23 cellular contexts compared by ENCODE assay signal in the genomic region with DNA sequence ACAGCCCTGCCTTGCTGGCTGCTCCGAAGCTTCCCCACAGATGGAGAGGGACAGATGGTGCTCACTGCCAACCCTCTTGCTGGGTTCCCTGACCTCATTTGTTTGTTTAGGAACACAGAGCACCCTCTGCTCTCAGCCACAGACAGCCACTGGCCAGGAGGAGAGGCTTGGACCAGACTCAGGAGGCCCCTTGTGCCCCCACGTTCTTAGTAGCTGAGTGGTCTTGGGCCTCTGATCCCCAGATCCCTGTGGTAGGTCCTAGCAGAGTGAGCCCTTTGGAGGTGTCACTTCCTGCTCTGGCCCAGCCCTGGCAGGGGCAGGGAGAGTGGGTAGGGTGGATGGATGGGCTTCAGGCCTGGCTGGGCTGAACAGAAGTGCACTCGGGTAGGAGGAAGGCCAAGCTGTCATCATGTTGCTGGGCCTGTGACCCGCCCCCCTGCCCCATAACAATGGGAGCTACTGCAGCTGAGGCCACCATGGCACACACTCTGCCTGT.
DNase-seq lines count a peak whose midpoint lies in the region; ATAC-seq and TF ChIP-seq lines count a peak whose summit lies in the region.
"Had no signal": no experiment of that assay in that cellular context is flagged by ENCODE, and none has a peak within 500 bp of the region (broad histone marks: within the 10 kb centered on the region; RNA-seq: fewer than 3 reads in every experiment).

No MANE protein-coding gene starts in this region.

- no peaks in the 10 kb centered on the region for H3K9me3 Mint-ChIP-seq in stimulated activated memory B cell treated with anti-CD40 and anti-IgM and Interleukin-4, amounts not matched to agents 10 μg/mL and 1 μg/mL and 100 μg/mL, for 72 hours
- H3K9me3 Mint-ChIP-seq: activated CD8-positive, alpha-beta T cell treated with anti-CD3 and anti-CD28 coated beads for 36 hours; activated naive CD8-positive, alpha-beta T cell treated with anti-CD3 and anti-CD28 coated beads, Interleukin-2, amount 50 U/mL, for 24 hours; activated T-helper 1 cell treated with anti-CD3 and anti-CD28 coated beads, Interleukin-12 subunit alpha, Interleukin-12 subunit beta, Interleukin-2, Interleukin-4 antibody, amounts not matched to agents 30 ng/mL and 10 ng/mL and 1 ng/mL, durations not matched to agents 14 hours and 24 hours and 36 hours had no signal

- no peaks in the 10 kb centered on the region for H3K36me3 Mint-ChIP-seq in stimulated activated memory B cell treated with anti-CD40 and anti-IgM and Interleukin-4, amounts not matched to agents 10 μg/mL and 1 μg/mL and 100 μg/mL, for 72 hours
- H3K36me3 Mint-ChIP-seq: naive thymus-derived CD4-positive, alpha-beta T cell had no signal

- ATAC-seq in stimulated activated memory B cell treated with anti-CD40 and anti-IgM and Interleukin-4, amounts not matched to agents 10 μg/mL and 1 μg/mL and 100 μg/mL, for 72 hours = no peak
- ATAC-seq: activated CD8-positive, alpha-beta T cell treated with anti-CD3 and anti-CD28 coated beads for 36 hours; activated naive CD8-positive, alpha-beta T cell treated with anti-CD3 and anti-CD28 coated beads, Interleukin-2, amount 50 U/mL, for 24 hours; GM12878; left lung; naive thymus-derived CD4-positive, alpha-beta T cell; Panc1 had no signal

- H3K27ac Mint-ChIP-seq in stimulated activated memory B cell treated with anti-CD40 and anti-IgM and Interleukin-4, amounts not matched to agents 10 μg/mL and 1 μg/mL and 100 μg/mL, for 72 hours = no peak overlapping the region
- H3K27ac Mint-ChIP-seq: activated CD8-positive, alpha-beta T cell treated with anti-CD3 and anti-CD28 coated beads for 36 hours; activated naive CD8-positive, alpha-beta T cell treated with anti-CD3 and anti-CD28 coated beads, Interleukin-2, amount 50 U/mL, for 24 hours; activated T-helper 1 cell treated with anti-CD3 and anti-CD28 coated beads, Interleukin-12 subunit alpha, Interleukin-12 subunit beta, Interleukin-2, Interleukin-4 antibody, amounts not matched to agents 30 ng/mL and 10 ng/mL and 1 ng/mL, durations not matched to agents 14 hours and 24 hours and 36 hours; naive thymus-derived CD4-positive, alpha-beta T cell had no signal

- H3K4me3 Mint-ChIP-seq in stimulated activated memory B cell treated with anti-CD40 and anti-IgM and Interleukin-4, amounts not matched to agents 10 μg/mL and 1 μg/mL and 100 μg/mL, for 72 hours = no peak overlapping the region
- H3K4me3 Mint-ChIP-seq: activated CD8-positive, alpha-beta T cell treated with anti-CD3 and anti-CD28 coated beads for 36 hours; activated naive CD8-positive, alpha-beta T cell treated with anti-CD3 and anti-CD28 coated beads, Interleukin-2, amount 50 U/mL, for 24 hours; activated T-helper 1 cell treated with anti-CD3 and anti-CD28 coated beads, Interleukin-12 subunit alpha, Interleukin-12 subunit beta, Interleukin-2, Interleukin-4 antibody, amounts not matched to agents 30 ng/mL and 10 ng/mL and 1 ng/mL, durations not matched to agents 14 hours and 24 hours and 36 hours; naive thymus-derived CD4-positive, alpha-beta T cell had no signal

- H3K4me1 Mint-ChIP-seq in stimulated activated memory B cell treated with anti-CD40 and anti-IgM and Interleukin-4, amounts not matched to agents 10 μg/mL and 1 μg/mL and 100 μg/mL, for 72 hours = no peaks in the 10 kb centered on the region
- H3K4me1 Mint-ChIP-seq: activated naive CD8-positive, alpha-beta T cell treated with anti-CD3 and anti-CD28 coated beads, Interleukin-2, amount 50 U/mL, for 24 hours; naive thymus-derived CD4-positive, alpha-beta T cell had no signal

- CTCF ChIA-PET in RWPE1 (lab: Yijun Ruan, JAX) = interaction anchor here (0.6 kb wide), 1 partner anchor 63 kb away, joined by 7 read pairs; no protein-coding TSS in a partner anchor

- POLR2A ChIA-PET in RWPE1 (lab: Yijun Ruan, JAX; ENCODE audit: low non-redundant PET) = no interaction called here

- DNase-seq in NCI-H1092 (lab: John Stamatoyannopoulos, UW) (peak; percentile 37), caudate nucleus (lab: John Stamatoyannopoulos, UW) (peak in 41 of 61 donors; percentile 7 to 82 (median 53)), nucleus accumbens (lab: John Stamatoyannopoulos, UW) (peak in 36 of 56 donors; percentile 7 to 83 (median 49)), RPMI8226 (no peak), NCI-H2107 (lab: John Stamatoyannopoulos, UW) (no peak), RWPE1 (ENCODE audit: low spot score) (no peak)
- DNase-seq: activated CD8-positive, alpha-beta T cell treated with anti-CD3 and anti-CD28 coated beads for 36 hours; activated naive CD8-positive, alpha-beta T cell treated with anti-CD3 and anti-CD28 coated beads, Interleukin-2, amount 50 U/mL, for 24 hours; COR-L47; GM23248; KG1; naive thymus-derived CD4-positive, alpha-beta T cell; NCI-H748 treated with DMSO at 0.1 percent for 48 hours; stimulated activated CD4-positive, alpha-beta T cell treated with anti-CD3 and anti-CD28 coated beads, Interleukin-1b, Interleukin-23, amount 100 ng/mL, for 48 hours; SW 1271 had no signal

- H3K27ac ChIP-seq in C4-2B (peak overlapping the region; percentile 8; the same call in 1 of the 2 replicates), caudate nucleus (ENCODE audit: low read depth, low read length) (peak overlapping the region; percentile 75), RWPE1 (no peak overlapping the region)
- H3K27ac ChIP-seq: cardiac muscle cell, GM23248, left lung, suprapubic skin had no signal

- no peak for TF ChIP-seq CTCF in C4-2B (conservative IDR thresholded peaks at IDR 0.05)
- no peak for TF ChIP-seq CTCF in RWPE1 (conservative IDR thresholded peaks at IDR 0.05; ENCODE audit: low read depth)

- peaks cover 23% of the 10 kb centered on the region for H3K27me3 Mint-ChIP-seq in stimulated activated memory B cell treated with anti-CD40 and anti-IgM and Interleukin-4, amounts not matched to agents 10 μg/mL and 1 μg/mL and 100 μg/mL, for 72 hours

Comparison
In these comparisons a context has a peak if more than half of its experiments do, and no peak if none do; other contexts are left out.
1. DNase-seq: peak in NCI-H1092 (single experiment), caudate nucleus (41 of 61) and nucleus accumbens (36 of 56); none in RPMI8226 (single experiment), NCI-H2107 (single experiment) and RWPE1 (single experiment).